In the genomic region with DNA sequence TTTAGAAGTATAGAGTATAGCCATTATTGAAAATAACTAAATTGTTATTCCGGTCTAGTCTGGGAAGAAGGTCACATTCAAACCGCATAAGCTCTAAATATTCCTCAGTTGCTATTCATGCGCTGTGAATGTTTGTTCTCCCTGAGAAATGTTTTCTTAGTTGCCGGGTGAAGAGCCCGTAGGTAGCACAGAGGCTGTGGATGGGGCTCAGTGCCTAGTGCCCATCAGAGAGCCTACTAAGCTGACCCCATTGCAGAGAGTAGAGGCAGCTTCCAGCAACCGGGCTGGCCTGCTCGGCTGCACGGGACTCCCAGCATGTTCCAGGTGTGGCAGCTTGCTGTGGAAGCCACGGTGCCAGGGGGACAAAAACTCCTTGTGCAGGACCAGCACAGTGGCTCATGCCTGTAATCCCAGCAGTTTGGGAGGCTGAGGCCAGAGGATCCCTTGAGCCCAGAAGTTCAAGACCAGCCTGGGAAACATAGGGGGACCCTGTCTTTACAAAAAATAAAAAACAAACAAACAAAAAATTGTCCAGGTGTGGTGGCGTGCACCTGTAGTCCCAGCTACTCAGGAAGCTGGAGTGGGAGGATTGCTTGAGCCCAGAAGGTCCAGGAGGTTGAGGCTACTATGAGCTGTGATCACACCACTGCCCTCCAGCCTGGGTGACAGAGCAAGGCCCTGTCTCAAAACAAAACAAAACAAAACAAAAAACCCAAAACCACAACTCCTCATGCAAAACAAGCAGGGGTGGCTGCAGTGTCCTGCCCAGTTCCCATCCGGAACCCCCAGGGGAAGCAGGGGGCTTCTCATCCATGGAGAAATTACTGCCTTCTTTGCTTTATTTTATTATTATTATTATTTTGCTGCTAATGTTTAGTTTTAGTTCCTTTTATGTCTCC, we compare ENCODE assay signal across 23 cellular contexts.
DNase-seq lines count a peak whose midpoint lies in the region; FAIRE-seq and TF ChIP-seq lines count a peak whose summit lies in the region.
"Had no signal": no experiment of that assay in that cellular context is flagged by ENCODE, and none has a peak within 500 bp of the region (broad histone marks: within the 10 kb centered on the region; RNA-seq: fewer than 3 reads in every experiment).

No MANE protein-coding gene starts in this region.

- H2BK5ac ChIP-seq in H1 (ENCODE audit: low read depth, low read length), result no peak overlapping the region

- no peak overlapping the region for H2BK120ac ChIP-seq in H1 (replicated peaks; ENCODE audit: low read depth, low read length)

- no peaks in the 10 kb centered on the region for H3K27me3 ChIP-seq in BLaER1 treated with 17β-estradiol and CSF1 and Interleukin-3, amounts not matched to agents 10 nM and 100 nM
- H3K27me3 ChIP-seq in OCI-LY3 (ENCODE audit: low read depth, low read length) (no peaks in the 10 kb centered on the region), H1 (replicated peaks in 1 of 4; ENCODE audit: control insufficient read depth in 3 of 4, extremely low read depth in 1 of 4, insufficient read depth in 3 of 4, low read length in 3 of 4) (no peaks in the 10 kb centered on the region)

- no peaks in the 10 kb centered on the region for H3K9me3 Mint-ChIP-seq in osteocyte (ENCODE audit: unreplicated experiment)

- H3K14ac ChIP-seq in H1 (ENCODE audit: insufficient read length), result no peak overlapping the region

- no peaks in the 10 kb centered on the region for H3K9me3 ChIP-seq in BLaER1 treated with 17β-estradiol and CSF1 and Interleukin-3, amounts not matched to agents 10 nM and 100 nM (replicated peaks in 1 of 11)
- no peaks in the 10 kb centered on the region for H3K9me3 ChIP-seq in OCI-LY3 (ENCODE audit: insufficient read depth, low read length)
- H3K9me3 ChIP-seq in H1 (ENCODE audit: insufficient read depth in 2 of 2, low read depth in 1 of 2, low read length in 1 of 2), result no peaks in the 10 kb centered on the region
- H3K9me3 ChIP-seq: Caco-2 had no signal

- peak overlapping the region; percentile 70; the same call in 1 of the 2 replicates for H2AFZ ChIP-seq in OCI-LY3 (ENCODE audit: low read depth, low read length)
- no peak overlapping the region for H2AFZ ChIP-seq in H1 (ENCODE audit: low read length)

- H3K27ac ChIP-seq in BLaER1 treated with 17β-estradiol and CSF1 and Interleukin-3, amounts not matched to agents 10 nM and 100 nM, result peak overlapping the region; percentile 12 to 76 (median 66); a peak in 18 of 22 replicates
- H3K27ac ChIP-seq in OCI-LY3 (ENCODE audit: low read length) (no peak overlapping the region), H1 (ENCODE audit: low read depth, low read length) (no peak overlapping the region)
- H3K27ac ChIP-seq: epithelial cell of prostate had no signal

- DNase-seq in H1 (ENCODE audit: low read depth in 1 of 2, low spot score in 2 of 2), result no peak
- no peak for DNase-seq in osteocyte (ENCODE audit: extremely low spot score, unreplicated experiment)
- DNase-seq in NCI-H1048 (lab: John Stamatoyannopoulos, UW), result no peak
- DNase-seq in OCI-M2 (lab: John Stamatoyannopoulos, UW; ENCODE audit: unreplicated experiment), result no peak
- DNase-seq in NK-92 treated with Interleukin-12 subunit alpha and Interleukin-12 subunit beta, amount 100 ng/mL, for 24 hours (lab: John Stamatoyannopoulos, UW), result no peak
- DNase-seq in NCI-H446 (lab: John Stamatoyannopoulos, UW), result no peak
- DNase-seq: activated CD4-positive, alpha-beta T cell treated with anti-CD3 and anti-CD28 coated beads for 4 hours; activated effector memory CD4-positive, alpha-beta T cell treated with Interleukin-2 at 50 U/mL for 16 hours; Caco-2; DMS79 treated with DMSO at 0.1 percent for 48 hours; effector CD4-positive, alpha-beta T cell; GF-D8; mesendoderm; NCI-H2029 treated with DMSO at 0.1 percent for 48 hours; NCI-H345; NCI-H774; OCI-M1; stimulated activated CD4-positive, alpha-beta T cell treated with anti-CD3 and anti-CD28 coated beads, Interleukin-4, amount 100 ng/mL, for 1 hour had no signal

- peak overlapping the region in 2 of 10 experiments; percentile 4 to 17; a peak in 2 of 20 replicates for H3K4me3 ChIP-seq in BLaER1 treated with 17β-estradiol and CSF1 and Interleukin-3, amounts not matched to agents 10 nM and 100 nM
- H3K4me3 ChIP-seq in OCI-LY3 (ENCODE audit: low read length) (no peak overlapping the region), H1 (ENCODE audit: extremely low read depth in 1 of 4, insufficient read depth in 2 of 4, low read depth in 3 of 4, low read length in 4 of 4) (no peak overlapping the region)

- no peak overlapping the region for H3K4ac ChIP-seq in H1 (replicated peaks; ENCODE audit: insufficient read length, low read depth, low read length)

- H2BK15ac ChIP-seq in H1 (ENCODE audit: low read length), result no peak overlapping the region

- no peak overlapping the region for H3K4me3 Mint-ChIP-seq in osteocyte (ENCODE audit: unreplicated experiment)
- H3K4me3 Mint-ChIP-seq: activated naive CD8-positive, alpha-beta T cell had no signal

- H4K8ac ChIP-seq in H1 (ENCODE audit: extremely low read depth, insufficient read depth, low read length), result peak overlapping the region; percentile 31; the same call in 1 of the 2 replicates

- WGBS in H1 (ENCODE audit: extremely low coverage in 1 of 2, insufficient coverage in 1 of 2, insufficient read length in 1 of 2, insufficient replicate concordance in 2 of 2, low coverage in 1 of 2, low lambda C conversion rate in 2 of 2, missing lambda C conversion rate in 1 of 2), 2 experiments, result 90% methylated on average over 11 of the region's 11 CpGs; no CpG with 5 or more reads in 1 of the 2 experiments

- H3K36me3 ChIP-seq in BLaER1 treated with 17β-estradiol and CSF1 and Interleukin-3, amounts not matched to agents 10 nM and 100 nM, result no peaks in the 10 kb centered on the region
- no peaks in the 10 kb centered on the region for H3K36me3 ChIP-seq in OCI-LY3 (replicated peaks; ENCODE audit: low read depth, low read length)
- no peaks in the 10 kb centered on the region for H3K36me3 ChIP-seq in H1 (ENCODE audit: control insufficient read depth in 2 of 4, insufficient read depth in 4 of 4, low read length in 3 of 4)

- H4K91ac ChIP-seq in H1 (replicated peaks; ENCODE audit: insufficient read length, low read length), result no peak overlapping the region

- TF ChIP-seq CTCF in OCI-LY3 (IDR thresholded peaks at IDR 0.05; ENCODE audit: low read depth, low read length), result no peak
- no peak for TF ChIP-seq CTCF in H1 (IDR thresholded peaks at IDR 0.05; ENCODE audit: control extremely low read depth in 1 of 3, insufficient read depth in 1 of 3, low read depth in 1 of 3, low read length in 3 of 3)
- TF ChIP-seq CTCF in osteocyte (IDR thresholded peaks at IDR 0.05), result no peak

- H2BK12ac ChIP-seq in H1 (ENCODE audit: low read depth, low read length), result peak overlapping the region; percentile 39; the same call in 1 of the 2 replicates

- no peaks in the 10 kb centered on the region for H4K20me1 ChIP-seq in BLaER1 treated with 17β-estradiol and CSF1 and Interleukin-3, amounts not matched to agents 10 nM and 100 nM
- H4K20me1 ChIP-seq in OCI-LY3 (ENCODE audit: insufficient read depth, low read length) (no peaks in the 10 kb centered on the region), H1 (replicated peaks in 1 of 2; ENCODE audit: control insufficient read depth in 1 of 2, insufficient read depth in 2 of 2, low read length in 2 of 2) (no peaks in the 10 kb centered on the region)

- 0 out of 2 replicates have a peak, but pooled peaks cover 2% of the 10 kb centered on the region for H3K23me2 ChIP-seq in H1 (ENCODE audit: low read depth, low read length)

- no peaks in the 10 kb centered on the region for H3K79me2 ChIP-seq in OCI-LY3 (ENCODE audit: low read length)
- no peaks in the 10 kb centered on the region for H3K79me2 ChIP-seq in H1 (ENCODE audit: control insufficient read depth in 1 of 2, insufficient read depth in 2 of 2, low read length in 2 of 2)

- H3K4me2 ChIP-seq in BLaER1 treated with 17β-estradiol and CSF1 and Interleukin-3, amounts not matched to agents 10 nM and 100 nM, result peak overlapping the region; percentile 75 to 88 (median 83)
- H3K4me2 ChIP-seq in OCI-LY3 (ENCODE audit: low read length) (peak overlapping the region; percentile 32; the same call in 1 of the 2 replicates), H1 (ENCODE audit: insufficient read depth in 1 of 2, low read depth in 2 of 2, low read length in 2 of 2) (no peak overlapping the region)

- peaks cover 82% of the 10 kb centered on the region for H3K4me1 Mint-ChIP-seq in osteocyte (ENCODE audit: unreplicated experiment)

- H3K9ac ChIP-seq in BLaER1 treated with 17β-estradiol and CSF1 and Interleukin-3, amounts not matched to agents 10 nM and 100 nM, result peak overlapping the region; percentile 40 to 67 (median 58); a peak in 19 of 22 replicates
- H3K9ac ChIP-seq in OCI-LY3 (ENCODE audit: low read length), result no peak overlapping the region
- H3K9ac ChIP-seq in H1 (replicated peaks in 1 of 4; ENCODE audit: extremely low read depth in 1 of 4, low read depth in 3 of 4, low read length in 3 of 4), result no peak overlapping the region

- H2BK20ac ChIP-seq in H1 (ENCODE audit: low read length), result no peak overlapping the region

- H3K27ac Mint-ChIP-seq in osteocyte (ENCODE audit: unreplicated experiment), result peak overlapping the region; percentile 96
- H3K27ac Mint-ChIP-seq: activated naive CD8-positive, alpha-beta T cell had no signal

- no peak overlapping the region for H2AK5ac ChIP-seq in H1 (ENCODE audit: low read depth, low read length)

- TF ChIP-seq RAD21 in H1 (IDR thresholded peaks at IDR 0.05 in 1 of 2, conservative IDR thresholded peaks at IDR 0.05 in 1 of 2; ENCODE audit: low read depth in 2 of 2, low read length in 2 of 2), result no peak

- H3K56ac ChIP-seq in H1 (replicated peaks; ENCODE audit: insufficient read length, low read depth, low read length), result no peak overlapping the region

- POLR2A ChIA-PET in H1 (lab: Charles Lee; ENCODE audit: partially characterized antibody), result interaction anchor here (0.5 to 0.8 kb wide), 2 partner anchors 16 to 59 kb away, joined by 4 read pairs; no protein-coding TSS in a partner anchor

- TF ChIP-seq EP300 in H1 (IDR thresholded peaks at IDR 0.05; ENCODE audit: borderline replicate concordance in 1 of 2, low read depth in 2 of 2, low read length in 2 of 2), result no peak

- H4K5ac ChIP-seq in H1 (ENCODE audit: insufficient read length, low read depth, low read length), result no peak overlapping the region

- no peaks in the 10 kb centered on the region for H3K27me3 Mint-ChIP-seq in osteocyte (ENCODE audit: unreplicated experiment)

- no peak overlapping the region for H3K18ac ChIP-seq in H1 (ENCODE audit: extremely low read depth, low read length)

- no peak for TF ChIP-seq POLR2A in H1 (IDR thresholded peaks at IDR 0.05; ENCODE audit: control extremely low read depth in 1 of 2, low read depth in 2 of 2, low read length in 2 of 2)

- H3K4me1 ChIP-seq in BLaER1 treated with 17β-estradiol and CSF1 and Interleukin-3, amounts not matched to agents 10 nM and 100 nM, result peaks cover 26 to 45% (median 39%) of the 10 kb centered on the region in 10 experiments
- H3K4me1 ChIP-seq in OCI-LY3 (ENCODE audit: low read length) (peaks cover 14% of the 10 kb centered on the region), H1 (replicated peaks in 1 of 4; ENCODE audit: control insufficient read depth in 3 of 4, insufficient read depth in 4 of 4, low read length in 3 of 4) (peaks cover 4 to 8% (median 6%) of the 10 kb centered on the region in 4 experiments)
- H3K4me1 ChIP-seq: Caco-2 had no signal

- no peak for FAIRE-seq in H1 (lab: Jason Lieb, UNC)
- FAIRE-seq: GM18507 had no signal

- CTCF ChIA-PET in H1 (lab: Charles Lee; ENCODE audit: partially characterized antibody), result interaction anchor here (0.9 to 1.2 kb wide), 2 partner anchors 30 to 67 kb away, joined by 3 to 4 read pairs; no protein-coding TSS in a partner anchor

- no peak overlapping the region for H3K23ac ChIP-seq in H1 (ENCODE audit: insufficient read length)

- no peaks in the 10 kb centered on the region for H3K79me1 ChIP-seq in H1 (ENCODE audit: low read depth, low read length)

- no peaks in the 10 kb centered on the region for H3K36me3 Mint-ChIP-seq in osteocyte (ENCODE audit: unreplicated experiment)
- H3K36me3 Mint-ChIP-seq: activated naive CD8-positive, alpha-beta T cell had no signal

Comparison
In these comparisons a context has a peak if more than half of its experiments do, and no peak if none do; other contexts are left out.
1. H3K27ac ChIP-seq: peak in BLaER1 treated with 17β-estradiol and CSF1 and Interleukin-3, amounts not matched to agents 10 nM and 100 nM (11 of 11); none in OCI-LY3 (single experiment) and H1 (single experiment).
2. H3K4me2 ChIP-seq: peak in BLaER1 treated with 17β-estradiol and CSF1 and Interleukin-3, amounts not matched to agents 10 nM and 100 nM (11 of 11) and OCI-LY3 (single experiment); none in H1 (0 of 2).
3. H3K9ac ChIP-seq: peak in BLaER1 treated with 17β-estradiol and CSF1 and Interleukin-3, amounts not matched to agents 10 nM and 100 nM (11 of 11); none in OCI-LY3 (single experiment) and H1 (0 of 4).